1 cellular context compared by ENCODE assay signal in the genomic region with DNA sequence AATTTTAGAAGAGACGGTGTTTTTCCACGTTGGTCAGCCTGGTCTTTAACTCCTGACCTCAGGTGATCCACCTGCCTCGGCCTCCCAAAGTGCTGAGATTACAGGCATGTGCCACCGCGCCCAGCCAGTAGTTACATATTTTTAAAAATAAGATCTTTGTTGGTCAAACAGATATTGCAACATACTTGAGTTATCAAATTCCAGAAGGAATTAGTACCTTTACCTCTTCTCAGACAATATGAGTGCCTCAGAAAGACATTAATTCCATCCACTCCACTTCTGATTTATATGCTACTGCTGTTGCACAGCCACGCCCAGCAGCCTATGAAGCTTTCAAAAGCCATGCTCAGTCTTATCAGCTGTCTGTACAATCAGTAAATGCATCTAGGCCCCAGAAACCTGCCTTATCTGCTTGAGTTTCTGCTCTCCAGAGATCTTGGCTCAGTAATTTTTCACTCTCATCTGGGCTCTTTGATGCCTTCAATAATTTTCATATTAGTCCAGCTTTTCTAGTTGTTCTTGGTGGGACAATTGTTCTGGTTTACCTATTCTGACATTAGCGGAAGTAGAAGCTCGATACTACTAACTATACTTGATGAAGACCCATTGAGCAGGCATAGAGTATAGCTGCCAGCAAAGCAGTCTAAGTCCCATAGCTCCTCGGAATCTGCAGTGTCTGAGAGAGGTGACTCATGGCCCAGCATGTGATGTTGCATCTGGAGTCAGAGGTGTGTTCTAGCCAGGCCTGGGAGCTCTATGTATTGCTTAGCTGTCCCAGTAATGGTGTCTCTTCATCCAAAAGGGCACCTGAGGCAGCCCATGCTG.
TF ChIP-seq lines count a peak whose summit lies in the region.

No MANE protein-coding gene starts in this region.

TF ChIP-seq in SK-N-SH, 30 proteins besides CTCF, POLR2A, EP300 and RAD21 (continued from another document):
- no peak for TF ChIP-seq FOXM1 (IDR thresholded peaks at IDR 0.05; ENCODE audit: low read depth)
